13 cellular contexts compared by ENCODE assay signal in genomic region chr6:152378154-152378553, GRCh38.
DNase-seq lines count a peak whose midpoint lies in the region; ATAC-seq, FAIRE-seq and TF ChIP-seq lines count a peak whose summit lies in the region.
"Had no signal": no experiment of that assay in that cellular context is flagged by ENCODE, and none has a peak within 500 bp of the region (broad histone marks: within the 10 kb centered on the region; RNA-seq: fewer than 3 reads in every experiment).

No MANE protein-coding gene starts in this region.

- H3K27ac Mint-ChIP-seq in nephron = peak overlapping the region in 2 of 3 experiments; percentile 5

- no peak for TF ChIP-seq EP300 in H1 (IDR thresholded peaks at IDR 0.05; ENCODE audit: borderline replicate concordance in 1 of 2, low read depth in 2 of 2, low read length in 2 of 2)

- H4K91ac ChIP-seq in H1 (replicated peaks; ENCODE audit: insufficient read length, low read length) = no peak overlapping the region

- H2AK5ac ChIP-seq in H1 (ENCODE audit: low read depth, low read length) = no peak overlapping the region

- H4K20me1 ChIP-seq in H1 (replicated peaks in 1 of 2; ENCODE audit: control insufficient read depth in 1 of 2, insufficient read depth in 2 of 2, low read length in 2 of 2) = no peaks in the 10 kb centered on the region

- H3K23ac ChIP-seq in H1 (ENCODE audit: insufficient read length) = no peak overlapping the region

- H2BK5ac ChIP-seq in H1 (ENCODE audit: low read depth, low read length) = no peak overlapping the region

- no peaks in the 10 kb centered on the region for H3K9me3 Mint-ChIP-seq in nephron

- H3K4me3 ChIP-seq in right atrium auricular region (peak overlapping the region in 1 of 2 donors; percentile 6), H1 (ENCODE audit: extremely low read depth in 1 of 4, insufficient read depth in 2 of 4, low read depth in 3 of 4, low read length in 4 of 4) (no peak overlapping the region), vagina (peak overlapping the region in 1 of 2 donors; percentile 23)
- H3K4me3 ChIP-seq: prostate gland had no signal

- FAIRE-seq in H1 (lab: Jason Lieb, UNC) (no peak), H54 (lab: Jason Lieb, UNC) (no peak)

- H3K27ac ChIP-seq in right atrium auricular region (peak overlapping the region; percentile 84 to 95), H1 (ENCODE audit: low read depth, low read length) (no peak overlapping the region), vagina (peak overlapping the region; percentile 90)
- H3K27ac ChIP-seq: prostate gland had no signal

- no peak overlapping the region for H3K4ac ChIP-seq in H1 (replicated peaks; ENCODE audit: insufficient read length, low read depth, low read length)

- TF ChIP-seq POLR2A in H1 (IDR thresholded peaks at IDR 0.05; ENCODE audit: control extremely low read depth in 1 of 2, low read depth in 2 of 2, low read length in 2 of 2) (no peak), vagina (IDR thresholded peaks at IDR 0.05) (no peak), H54 (IDR thresholded peaks at IDR 0.05; ENCODE audit: low read depth, low read length) (no peak)

- H3K27me3 Mint-ChIP-seq in nephron (ENCODE audit: low read depth) = no peaks in the 10 kb centered on the region

- intact Hi-C loops in cardiac septum (cut with DNase I) (no loop called here), vagina (cut with DNase I) (no loop called here)

- no peak overlapping the region for H3K4me2 ChIP-seq in H1 (ENCODE audit: insufficient read depth in 1 of 2, low read depth in 2 of 2, low read length in 2 of 2)

- CTCF ChIA-PET in H1 (lab: Charles Lee; ENCODE audit: partially characterized antibody) = no interaction called here

- H3K9me3 ChIP-seq in right atrium auricular region (no peaks in the 10 kb centered on the region), H1 (ENCODE audit: insufficient read depth in 2 of 2, low read depth in 1 of 2, low read length in 1 of 2) (no peaks in the 10 kb centered on the region), vagina (no peaks in the 10 kb centered on the region)
- H3K9me3 ChIP-seq: BE2C, prostate gland had no signal

- H3K4me1 ChIP-seq in right atrium auricular region (peaks cover 0 to 11% of the 10 kb centered on the region in 2 donors), H1 (replicated peaks in 1 of 4; ENCODE audit: control insufficient read depth in 3 of 4, insufficient read depth in 4 of 4, low read length in 3 of 4) (no peaks in the 10 kb centered on the region), vagina (peaks cover 18% of the 10 kb centered on the region)
- H3K4me1 ChIP-seq: BE2C, prostate gland had no signal

- no peak overlapping the region for H4K5ac ChIP-seq in H1 (ENCODE audit: insufficient read length, low read depth, low read length)

- no peak overlapping the region for H3K9ac ChIP-seq in H1 (replicated peaks in 1 of 4; ENCODE audit: extremely low read depth in 1 of 4, low read depth in 3 of 4, low read length in 3 of 4)

- no peak overlapping the region for H3K18ac ChIP-seq in H1 (ENCODE audit: extremely low read depth, low read length)

- 80% methylated on average over 4 of the region's 4 CpGs; no CpG with 5 or more reads in 1 of the 2 experiments for WGBS in H1 (ENCODE audit: extremely low coverage in 1 of 2, insufficient coverage in 1 of 2, insufficient read length in 1 of 2, insufficient replicate concordance in 2 of 2, low coverage in 1 of 2, low lambda C conversion rate in 2 of 2, missing lambda C conversion rate in 1 of 2), 2 experiments

- no peak overlapping the region for H4K8ac ChIP-seq in H1 (ENCODE audit: extremely low read depth, insufficient read depth, low read length)

- H3K27me3 ChIP-seq in right atrium auricular region (no peaks in the 10 kb centered on the region), H1 (replicated peaks in 1 of 4; ENCODE audit: control insufficient read depth in 3 of 4, extremely low read depth in 1 of 4, insufficient read depth in 3 of 4, low read length in 3 of 4) (no peaks in the 10 kb centered on the region), vagina (no peaks in the 10 kb centered on the region)

- no peak for ATAC-seq in HG02588 (IDR thresholded peaks at IDR 0.05; ENCODE audit: unreplicated experiment)

- TF ChIP-seq RAD21 in H1 (IDR thresholded peaks at IDR 0.05 in 1 of 2, conservative IDR thresholded peaks at IDR 0.05 in 1 of 2; ENCODE audit: low read depth in 2 of 2, low read length in 2 of 2) = no peak

- POLR2A ChIA-PET in H1 (lab: Charles Lee; ENCODE audit: partially characterized antibody) = no interaction called here

- no peaks in the 10 kb centered on the region for H3K23me2 ChIP-seq in H1 (ENCODE audit: low read depth, low read length)

- no peak for TF ChIP-seq CTCF in right atrium auricular region (IDR thresholded peaks at IDR 0.05)
- TF ChIP-seq CTCF in H1 (IDR thresholded peaks at IDR 0.05; ENCODE audit: control extremely low read depth in 1 of 3, insufficient read depth in 1 of 3, low read depth in 1 of 3, low read length in 3 of 3) = no peak
- no peak for TF ChIP-seq CTCF in nephron (IDR thresholded peaks at IDR 0.05; ENCODE audit: unreplicated experiment in 3 of 3)
- TF ChIP-seq CTCF in vagina (IDR thresholded peaks at IDR 0.05) = no peak

- 0 out of 2 replicates have a peak overlapping the region, but pooled peaks have one; percentile 37 for H2AFZ ChIP-seq in H1 (ENCODE audit: low read length)

- H3K4me1 Mint-ChIP-seq in nephron = peaks cover 26% of the 10 kb centered on the region

- H2BK120ac ChIP-seq in H1 (replicated peaks; ENCODE audit: low read depth, low read length) = no peak overlapping the region

- H3K56ac ChIP-seq in H1 (replicated peaks; ENCODE audit: insufficient read length, low read depth, low read length) = no peak overlapping the region

- H2BK20ac ChIP-seq in H1 (ENCODE audit: low read length) = no peak overlapping the region

- no peaks in the 10 kb centered on the region for H3K79me1 ChIP-seq in H1 (ENCODE audit: low read depth, low read length)

- peaks cover 14% of the 10 kb centered on the region for H3K36me3 Mint-ChIP-seq in nephron (ENCODE audit: low read depth)

- DNase-seq in right atrium auricular region (ENCODE audit: low spot score) = no peak
- no peak for DNase-seq in cardiac septum (ENCODE audit: low spot score)
- no peak for DNase-seq in H1 (ENCODE audit: low read depth in 1 of 2, low spot score in 2 of 2)
- no peak for DNase-seq in vagina (ENCODE audit: extremely low spot score in 2 of 2)
- no peak for DNase-seq in stimulated activated CD4-positive, alpha-beta T cell treated with anti-CD3 and anti-CD28 coated beads, Interleukin-2, amount 100 ng/mL, for 48 hours
- no peak for DNase-seq in H54 (ENCODE audit: insufficient read length, low spot score)
- DNase-seq: BE2C; cortex of kidney; stimulated activated CD8-positive, alpha-beta memory T cell treated with anti-CD3 and anti-CD28 coated beads, Interleukin-4, amount 100 ng/mL, for 48 hours; T-helper 9 cell had no signal

- peak overlapping the region in 2 of 3 experiments; percentile 20 to 21 for H3K4me3 Mint-ChIP-seq in nephron

- no peak overlapping the region for H2BK15ac ChIP-seq in H1 (ENCODE audit: low read length)

- H3K36me3 ChIP-seq in right atrium auricular region = peaks cover 33% of the 10 kb centered on the region
- no peaks in the 10 kb centered on the region for H3K36me3 ChIP-seq in H1 (ENCODE audit: control insufficient read depth in 2 of 4, insufficient read depth in 4 of 4, low read length in 3 of 4)
- H3K36me3 ChIP-seq in vagina = peaks cover 0 to 13% of the 10 kb centered on the region in 2 donors
- H3K36me3 ChIP-seq: BE2C, prostate gland had no signal

- no peak overlapping the region for H3K14ac ChIP-seq in H1 (ENCODE audit: insufficient read length)

- H2BK12ac ChIP-seq in H1 (ENCODE audit: low read depth, low read length) = no peak overlapping the region

- no peaks in the 10 kb centered on the region for H3K79me2 ChIP-seq in H1 (ENCODE audit: control insufficient read depth in 1 of 2, insufficient read depth in 2 of 2, low read length in 2 of 2)

TF ChIP-seq in H1, 55 proteins besides CTCF, POLR2A, EP300 and RAD21:
- TF ChIP-seq FOSL1 (IDR thresholded peaks at IDR 0.05; ENCODE audit: insufficient read depth, low read depth, low read length) (no peak), ATF2 (IDR thresholded peaks at IDR 0.05; ENCODE audit: low read length) (no peak), HDAC6 (IDR thresholded peaks at IDR 0.05; ENCODE audit: low read depth, low read length) (no peak)
